ENCODE assay signal across 14 cellular contexts in genomic region chr2:205704101-205704741, GRCh38. TPM values are rescaled to one million over a fixed set of nuclear protein-coding genes. Genes with fewer than 3 reads are reported as not detected.
DNase-seq lines count a peak whose midpoint lies in the region; ATAC-seq, FAIRE-seq and TF ChIP-seq lines count a peak whose summit lies in the region.
"Had no signal": no experiment of that assay in that cellular context is flagged by ENCODE, and none has a peak within 500 bp of the region (broad histone marks: within the 10 kb centered on the region; RNA-seq: fewer than 3 reads in every experiment).

No MANE protein-coding gene starts in this region.

- H3K27me3 Mint-ChIP-seq in HFFc6 (ENCODE audit: insufficient read depth) (peaks cover 1% of the 10 kb centered on the region; the same call in 1 of the 2 replicates), brain (peaks cover 12% of the 10 kb centered on the region)
- H3K27me3 Mint-ChIP-seq in stimulated activated memory B cell treated with anti-CD40 and anti-IgM and Interleukin-4, amounts not matched to agents 10 μg/mL and 1 μg/mL and 100 μg/mL, for 72 hours = no peaks in the 10 kb centered on the region

- DNase-seq in HFFc6 = no peak
- peak; percentile 60 for DNase-seq in medulla oblongata (ENCODE audit: extremely low spot score)
- no peak for DNase-seq in NCI-H2171 (lab: John Stamatoyannopoulos, UW)
- DNase-seq in D721Med (ENCODE audit: insufficient read length, low spot score) = no peak
- DNase-seq: activated CD4-positive, alpha-beta T cell treated with anti-CD3 and anti-CD28 coated beads for 48 hours; activated naive CD4-positive, alpha-beta T cell treated with Interleukin-2 at 50 U/mL for 16 hours; effector memory CD4-positive, alpha-beta T cell; islet precursor cell; NCI-H187 had no signal

- H3K4me3 Mint-ChIP-seq in HFFc6 = no peak overlapping the region
- H3K4me3 Mint-ChIP-seq in brain = peak overlapping the region in 1 of 5 experiments; percentile 23
- no peak overlapping the region for H3K4me3 Mint-ChIP-seq in stimulated activated memory B cell treated with anti-CD40 and anti-IgM and Interleukin-4, amounts not matched to agents 10 μg/mL and 1 μg/mL and 100 μg/mL, for 72 hours

- H3K4me1 Mint-ChIP-seq in HFFc6 (ENCODE audit: low read depth) = peaks cover 74% of the 10 kb centered on the region
- peaks cover 77% of the 10 kb centered on the region for H3K4me1 Mint-ChIP-seq in brain
- H3K4me1 Mint-ChIP-seq in stimulated activated memory B cell treated with anti-CD40 and anti-IgM and Interleukin-4, amounts not matched to agents 10 μg/mL and 1 μg/mL and 100 μg/mL, for 72 hours = peaks cover 57% of the 10 kb centered on the region

- peak overlapping the region; percentile 14; the same call in 1 of the 2 replicates for H3K27ac Mint-ChIP-seq in HFFc6
- H3K27ac Mint-ChIP-seq in brain = peak overlapping the region in 4 of 5 experiments; percentile 31 to 79 (median 64)
- peak overlapping the region; percentile 55 for H3K27ac Mint-ChIP-seq in stimulated activated memory B cell treated with anti-CD40 and anti-IgM and Interleukin-4, amounts not matched to agents 10 μg/mL and 1 μg/mL and 100 μg/mL, for 72 hours

- H3K36me3 Mint-ChIP-seq in HFFc6 (ENCODE audit: low read depth) (no peaks in the 10 kb centered on the region), brain (peaks cover 19% of the 10 kb centered on the region)
- H3K36me3 Mint-ChIP-seq in stimulated activated memory B cell treated with anti-CD40 and anti-IgM and Interleukin-4, amounts not matched to agents 10 μg/mL and 1 μg/mL and 100 μg/mL, for 72 hours = no peaks in the 10 kb centered on the region

- no peak for ATAC-seq in stimulated activated memory B cell treated with anti-CD40 and anti-IgM and Interleukin-4, amounts not matched to agents 10 μg/mL and 1 μg/mL and 100 μg/mL, for 72 hours
- no peak for ATAC-seq in HG03520 (IDR thresholded peaks at IDR 0.05; ENCODE audit: unreplicated experiment)
- ATAC-seq in GM18870 (IDR thresholded peaks at IDR 0.05; ENCODE audit: unreplicated experiment) = no peak

- FAIRE-seq in D721Med (lab: Jason Lieb, UNC) = no peak
- FAIRE-seq: GM18507 had no signal

- TF ChIP-seq CTCF in HFFc6 (IDR thresholded peaks at IDR 0.05) = no peak
- TF ChIP-seq CTCF in brain (conservative IDR thresholded peaks at IDR 0.05) = no peak
- no peak for TF ChIP-seq CTCF in D721Med (IDR thresholded peaks at IDR 0.05; ENCODE audit: insufficient read depth, missing control alignments)

- H3K9me3 Mint-ChIP-seq in HFFc6 (no peaks in the 10 kb centered on the region), brain (no peaks in the 10 kb centered on the region)
- no peaks in the 10 kb centered on the region for H3K9me3 Mint-ChIP-seq in stimulated activated memory B cell treated with anti-CD40 and anti-IgM and Interleukin-4, amounts not matched to agents 10 μg/mL and 1 μg/mL and 100 μg/mL, for 72 hours

RNA-seq across cellular contexts. Expression of gene NRP2, which starts 21.9 kb away (rescaled TPM):
- 10 to 100 TPM; 11.8 to 25.1 (median 21.4) TPM for total RNA-seq in HFFc6 (2021; fragmentation: NEBNext Ultra II Directional; extraction: Animal tissue kit (Norgen Biotek cat#: 25700))
- 10.2 TPM for polyA plus RNA-seq in brain (ENCODE audit: insufficient read depth, low read depth, low replicate concordance)

Comparison
In these comparisons a context has a peak if more than half of its experiments do, and no peak if none do; other contexts are left out.
1. H3K27ac Mint-ChIP-seq: peak in every context shown above with its lines; median percentile 64 in brain; 55 in stimulated activated memory B cell treated with anti-CD40 and anti-IgM and Interleukin-4, amounts not matched to agents 10 μg/mL and 1 μg/mL and 100 μg/mL, for 72 hours; 14 in HFFc6.